10 cellular contexts compared by ENCODE assay signal in the genomic region with DNA sequence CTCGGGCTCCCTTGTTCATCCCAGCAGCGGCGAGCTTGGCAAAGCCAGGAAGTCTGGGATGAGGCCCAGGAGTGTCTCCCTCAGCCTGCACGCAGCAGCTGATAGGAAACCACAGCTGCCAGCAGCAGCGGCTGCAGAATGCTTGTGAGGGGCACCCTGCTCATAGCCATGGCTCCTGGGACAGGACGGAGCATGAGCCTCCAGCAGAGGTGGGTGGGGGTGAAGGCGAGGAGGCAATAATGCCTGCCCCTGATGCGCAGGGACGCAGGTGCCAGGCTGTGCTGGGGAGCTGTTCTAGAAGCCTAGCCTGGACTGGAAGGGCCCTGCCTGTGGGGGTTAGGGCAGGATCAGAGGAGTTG.
DNase-seq lines count a peak whose midpoint lies in the region; ATAC-seq and TF ChIP-seq lines count a peak whose summit lies in the region.
"Had no signal": no experiment of that assay in that cellular context is flagged by ENCODE, and none has a peak within 500 bp of the region (broad histone marks: within the 10 kb centered on the region; RNA-seq: fewer than 3 reads in every experiment).

No MANE protein-coding gene starts in this region.

- H3K27me3 ChIP-seq in left lung: no peaks in the 10 kb centered on the region
- H3K27me3 ChIP-seq in testis: no peaks in the 10 kb centered on the region
- H3K27me3 ChIP-seq: cardiac muscle cell had no signal

- 43 to 86% methylated on average over 4 to 9 of the region's 9 CpGs for WGBS in testis, 2 donors

- TF ChIP-seq POLR2A in testis (IDR thresholded peaks at IDR 0.05): no peak

- H3K9me3 Mint-ChIP-seq in activated naive CD4-positive, alpha-beta T cell treated with anti-CD3 and anti-CD28 coated beads, Interleukin-2, amount 50 U/mL, for 24 hours: no peaks in the 10 kb centered on the region
- peaks cover 8% of the 10 kb centered on the region for H3K9me3 Mint-ChIP-seq in activated naive CD8-positive, alpha-beta T cell treated with anti-CD3 and anti-CD28 coated beads, Interleukin-2, amount 10 ng/mL, durations not matched to agents 7 days and 5 days

- no peaks in the 10 kb centered on the region for H3K36me3 ChIP-seq in left lung
- no peaks in the 10 kb centered on the region for H3K36me3 ChIP-seq in testis (ENCODE audit: low read depth, missing control alignments)
- H3K36me3 ChIP-seq: cardiac muscle cell had no signal

- H3K27ac Mint-ChIP-seq in activated naive CD4-positive, alpha-beta T cell treated with anti-CD3 and anti-CD28 coated beads, Interleukin-2, amount 50 U/mL, for 24 hours: peak overlapping the region; percentile 59
- peak overlapping the region; percentile 95 for H3K27ac Mint-ChIP-seq in activated naive CD8-positive, alpha-beta T cell treated with anti-CD3 and anti-CD28 coated beads, Interleukin-2, amount 10 ng/mL, durations not matched to agents 7 days and 5 days

- H3K36me3 Mint-ChIP-seq in activated naive CD4-positive, alpha-beta T cell treated with anti-CD3 and anti-CD28 coated beads, Interleukin-2, amount 50 U/mL, for 24 hours: no peaks in the 10 kb centered on the region
- peaks cover 13% of the 10 kb centered on the region for H3K36me3 Mint-ChIP-seq in activated naive CD8-positive, alpha-beta T cell treated with anti-CD3 and anti-CD28 coated beads, Interleukin-2, amount 10 ng/mL, durations not matched to agents 7 days and 5 days

- DNase-seq in activated naive CD4-positive, alpha-beta T cell treated with Interleukin-2 at 50 U/mL for 16 hours: no peak
- no peak for DNase-seq in activated naive CD8-positive, alpha-beta T cell treated with anti-CD3 and anti-CD28 coated beads, Interleukin-2, amount 10 ng/mL, durations not matched to agents 7 days and 5 days
- DNase-seq in left lung: no peak
- peak; percentile 51 for DNase-seq in testis
- DNase-seq in NCI-H82 treated with DMSO at 0.1 percent for 48 hours (lab: John Stamatoyannopoulos, UW; ENCODE audit: unreplicated experiment): no peak
- DNase-seq in T1000 (lab: John Stamatoyannopoulos, UW): no peak
- DNase-seq: foreskin melanocyte had no signal

- peaks cover 0 to 3% of the 10 kb centered on the region in 2 donors for H3K9me3 ChIP-seq in left lung
- H3K9me3 ChIP-seq in testis: no peaks in the 10 kb centered on the region

- intact Hi-C loops in left lung (cut with DNase I): no loop called here
- intact Hi-C loops in testis (cut with DNase I; ENCODE audit: low total_unique reads): no loop called here

- H3K4me3 Mint-ChIP-seq in activated naive CD4-positive, alpha-beta T cell treated with anti-CD3 and anti-CD28 coated beads, Interleukin-2, amount 50 U/mL, for 24 hours: peak overlapping the region; percentile 2
- H3K4me3 Mint-ChIP-seq in activated naive CD8-positive, alpha-beta T cell treated with anti-CD3 and anti-CD28 coated beads, Interleukin-2, amount 10 ng/mL, durations not matched to agents 7 days and 5 days: no peak overlapping the region

- H3K4me1 ChIP-seq in left lung (peaks cover 4 to 43% of the 10 kb centered on the region in 2 donors), testis (peaks cover 17% of the 10 kb centered on the region)

- no peaks in the 10 kb centered on the region for H3K27me3 Mint-ChIP-seq in activated naive CD4-positive, alpha-beta T cell treated with anti-CD3 and anti-CD28 coated beads, Interleukin-2, amount 50 U/mL, for 24 hours
- H3K27me3 Mint-ChIP-seq in activated naive CD8-positive, alpha-beta T cell treated with anti-CD3 and anti-CD28 coated beads, Interleukin-2, amount 10 ng/mL, durations not matched to agents 7 days and 5 days: no peaks in the 10 kb centered on the region

- H3K4me3 ChIP-seq in left lung: no peak overlapping the region
- no peak overlapping the region for H3K4me3 ChIP-seq in testis
- H3K4me3 ChIP-seq: cardiac muscle cell had no signal

- H3K4me1 Mint-ChIP-seq in activated naive CD4-positive, alpha-beta T cell treated with anti-CD3 and anti-CD28 coated beads, Interleukin-2, amount 50 U/mL, for 24 hours: peaks cover 62% of the 10 kb centered on the region
- H3K4me1 Mint-ChIP-seq in activated naive CD8-positive, alpha-beta T cell treated with anti-CD3 and anti-CD28 coated beads, Interleukin-2, amount 10 ng/mL, durations not matched to agents 7 days and 5 days: peaks cover 43% of the 10 kb centered on the region

- H3K27ac ChIP-seq in left lung (no peak overlapping the region), testis (no peak overlapping the region)
- H3K27ac ChIP-seq: cardiac muscle cell had no signal

- TF ChIP-seq CTCF in left lung (IDR thresholded peaks at IDR 0.05) (no peak), testis (IDR thresholded peaks at IDR 0.05) (no peak)

- no peak for ATAC-seq in activated naive CD8-positive, alpha-beta T cell treated with anti-CD3 and anti-CD28 coated beads, Interleukin-2, amount 10 ng/mL, durations not matched to agents 7 days and 5 days (ENCODE audit: low read depth)
- peak; percentile 14 for ATAC-seq in left lung
- no peak for ATAC-seq in GM18861 (IDR thresholded peaks at IDR 0.05; ENCODE audit: unreplicated experiment)

- POLR2A ChIA-PET in activated naive CD8-positive, alpha-beta T cell treated with anti-CD3 and anti-CD28 coated beads, Interleukin-2, amount 10 ng/mL, durations not matched to agents 7 days and 5 days (lab: Charles Lee): interaction anchor here (1.1 kb wide), 1 partner anchor 53 kb away, joined by 3 read pairs; no protein-coding TSS in a partner anchor
